In the genomic region with DNA sequence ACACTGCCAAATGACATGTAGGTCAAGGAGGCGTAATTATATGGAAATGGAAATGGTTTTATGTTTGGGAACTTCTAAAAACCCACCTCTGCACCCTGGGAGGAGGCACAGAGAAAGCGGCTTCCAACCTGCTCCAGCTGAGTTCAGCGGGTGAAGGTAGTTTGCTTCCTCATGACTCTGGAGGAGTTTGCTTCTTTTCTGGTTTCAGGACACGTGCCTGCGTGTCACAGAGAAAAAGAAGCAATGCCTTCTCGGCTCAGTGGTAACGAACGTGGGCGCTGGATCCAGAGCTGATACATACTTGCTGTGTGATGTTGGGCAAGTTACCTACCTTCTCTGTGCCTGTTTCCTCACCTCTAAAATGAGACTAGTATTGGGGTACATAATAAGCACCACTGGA, we compare ENCODE assay signal across 26 cellular contexts. TPM values are rescaled to one million over a fixed set of nuclear protein-coding genes. Genes with fewer than 3 reads are reported as not detected.
DNase-seq lines count a peak whose midpoint lies in the region; ATAC-seq, FAIRE-seq and TF ChIP-seq lines count a peak whose summit lies in the region.
"Had no signal": no experiment of that assay in that cellular context is flagged by ENCODE, and none has a peak within 500 bp of the region (broad histone marks: within the 10 kb centered on the region; RNA-seq: fewer than 3 reads in every experiment).

No MANE protein-coding gene starts in this region.

- H2BK12ac ChIP-seq in H1 (ENCODE audit: low read depth, low read length): no peak overlapping the region

- no peak overlapping the region for H2BK15ac ChIP-seq in H1 (ENCODE audit: low read length)

- H3K9ac ChIP-seq in K562 (ENCODE audit: insufficient read depth in 1 of 2, low read depth in 2 of 2, low read length in 2 of 2) (no peak overlapping the region), H1 (replicated peaks in 1 of 4; ENCODE audit: extremely low read depth in 1 of 4, low read depth in 3 of 4, low read length in 3 of 4) (no peak overlapping the region)
- H3K9ac ChIP-seq: BLaER1 had no signal

- H2BK120ac ChIP-seq in H1 (replicated peaks; ENCODE audit: low read depth, low read length): no peak overlapping the region

- H3K56ac ChIP-seq in H1 (replicated peaks; ENCODE audit: insufficient read length, low read depth, low read length): no peak overlapping the region

- H3K4me3 ChIP-seq in K562: no peak overlapping the region
- H3K4me3 ChIP-seq in bronchial epithelial cell (ENCODE audit: low read depth, low read length): no peak overlapping the region
- H3K4me3 ChIP-seq in H1 (ENCODE audit: extremely low read depth in 1 of 4, insufficient read depth in 2 of 4, low read depth in 3 of 4, low read length in 4 of 4): no peak overlapping the region
- H3K4me3 ChIP-seq: BLaER1 had no signal

- no peak overlapping the region for H2AK5ac ChIP-seq in H1 (ENCODE audit: low read depth, low read length)

- DNase-seq in K562 (ENCODE audit: extremely low read depth in 1 of 4, low spot score in 3 of 4) (no peak), bronchial epithelial cell (ENCODE audit: low read depth) (no peak), H1 (ENCODE audit: low read depth in 1 of 2, low spot score in 2 of 2) (no peak), head of caudate nucleus (peak in 41 of 42 donors; percentile 24 to 88 (median 66)), DMS 273 treated with DMSO at 0.1 percent for 48 hours (lab: John Stamatoyannopoulos, UW) (no peak), NCI-H2081 (lab: John Stamatoyannopoulos, UW) (no peak)
- no peak for DNase-seq in T-helper 2 cell treated with Interferon-gamma antibody and Interleukin-4, amounts not matched to agents 5 μg/mL and 100 μg/mL, for 36 hours (ENCODE audit: low spot score)
- no peak for DNase-seq in activated CD8-positive, alpha-beta memory T cell treated with anti-CD3 and anti-CD28 coated beads, Interleukin-2, amount 10 ng/mL, durations not matched to agents 7 days and 5 days
- DNase-seq: 8988T; ACHN; BE2C; C1 segment of cervical spinal cord; CD4-positive, alpha-beta memory T cell; CD4-positive, CD25-positive, alpha-beta regulatory T cell; CD8-positive, alpha-beta memory T cell; COR-L47; DMS79 treated with DMSO at 0.1 percent for 48 hours; GF-D8 had no signal

- 2% methylated on average over 9 of the region's 9 CpGs for WGBS in K562 (ENCODE audit: insufficient coverage, low coverage, missing lambda C conversion rate)
- 92% methylated on average over 9 of the region's 9 CpGs; no CpG with 5 or more reads in 1 of the 2 experiments for WGBS in H1 (ENCODE audit: extremely low coverage in 1 of 2, insufficient coverage in 1 of 2, insufficient read length in 1 of 2, insufficient replicate concordance in 2 of 2, low coverage in 1 of 2, low lambda C conversion rate in 2 of 2, missing lambda C conversion rate in 1 of 2), 2 experiments

- H3K23me2 ChIP-seq in H1 (ENCODE audit: low read depth, low read length): no peaks in the 10 kb centered on the region

- H3K4me2 ChIP-seq in K562 (ENCODE audit: insufficient read depth, low read length): no peak overlapping the region
- H3K4me2 ChIP-seq in H1 (ENCODE audit: insufficient read depth in 1 of 2, low read depth in 2 of 2, low read length in 2 of 2): no peak overlapping the region
- H3K4me2 ChIP-seq: BLaER1 had no signal

- H3K27ac Mint-ChIP-seq in T-helper 2 cell treated with Interferon-gamma antibody and Interleukin-4, amounts not matched to agents 5 μg/mL and 100 μg/mL, for 36 hours: no peak overlapping the region
- no peak overlapping the region for H3K27ac Mint-ChIP-seq in activated CD8-positive, alpha-beta memory T cell treated with anti-CD3 and anti-CD28 coated beads, Interleukin-2, amount 10 ng/mL, durations not matched to agents 7 days and 5 days
- H3K27ac Mint-ChIP-seq: CD14-positive monocyte; CD4-positive, CD25-positive, alpha-beta regulatory T cell; CD8-positive, alpha-beta memory T cell had no signal

- FAIRE-seq in K562 (lab: Jason Lieb, UNC): no peak
- peak; percentile 64 for FAIRE-seq in bronchial epithelial cell (lab: Jason Lieb, UNC)
- no peak for FAIRE-seq in H1 (lab: Jason Lieb, UNC)
- FAIRE-seq: A204.1, G401.6, GM12891, GM19239 had no signal

- no peaks in the 10 kb centered on the region for H3K9me1 ChIP-seq in K562 (ENCODE audit: control insufficient read depth, insufficient read depth, low read length)

- no peaks in the 10 kb centered on the region; the same call in 1 of the 2 replicates for H4K20me1 ChIP-seq in K562 (replicated peaks; ENCODE audit: control insufficient read depth, insufficient read depth, low read length)
- H4K20me1 ChIP-seq in H1 (replicated peaks in 1 of 2; ENCODE audit: control insufficient read depth in 1 of 2, insufficient read depth in 2 of 2, low read length in 2 of 2): no peaks in the 10 kb centered on the region
- H4K20me1 ChIP-seq: BLaER1 had no signal

- ATAC-seq in K562: no peak
- ATAC-seq in activated CD8-positive, alpha-beta memory T cell treated with anti-CD3 and anti-CD28 coated beads, Interleukin-2, amount 10 ng/mL, durations not matched to agents 7 days and 5 days: no peak

- CTCF ChIA-PET in K562 (lab: Yijun Ruan, JAX; ENCODE audit: low intra/inter-chr PET ratio) (no interaction called here), H1 (lab: Charles Lee; ENCODE audit: partially characterized antibody) (interaction anchor here (0.6 to 3.0 kb wide), 2 partner anchors 144 to 307 kb away, joined by 3 to 11 read pairs; no protein-coding TSS in a partner anchor)
- CTCF ChIA-PET in activated CD8-positive, alpha-beta memory T cell treated with anti-CD3 and anti-CD28 coated beads, Interleukin-2, amount 10 ng/mL, durations not matched to agents 7 days and 5 days (lab: Charles Lee): no interaction called here

- H3K23ac ChIP-seq in H1 (ENCODE audit: insufficient read length): no peak overlapping the region

- H3K36me3 Mint-ChIP-seq in T-helper 2 cell treated with Interferon-gamma antibody and Interleukin-4, amounts not matched to agents 5 μg/mL and 100 μg/mL, for 36 hours (ENCODE audit: low read depth): no peaks in the 10 kb centered on the region
- no peaks in the 10 kb centered on the region for H3K36me3 Mint-ChIP-seq in activated CD8-positive, alpha-beta memory T cell treated with anti-CD3 and anti-CD28 coated beads, Interleukin-2, amount 10 ng/mL, durations not matched to agents 7 days and 5 days
- H3K36me3 Mint-ChIP-seq: CD14-positive monocyte; CD4-positive, alpha-beta memory T cell; CD4-positive, CD25-positive, alpha-beta regulatory T cell; CD8-positive, alpha-beta memory T cell had no signal

- no peaks in the 10 kb centered on the region for H3K9me3 Mint-ChIP-seq in T-helper 2 cell treated with Interferon-gamma antibody and Interleukin-4, amounts not matched to agents 5 μg/mL and 100 μg/mL, for 36 hours
- peaks cover 3% of the 10 kb centered on the region for H3K9me3 Mint-ChIP-seq in activated CD8-positive, alpha-beta memory T cell treated with anti-CD3 and anti-CD28 coated beads, Interleukin-2, amount 10 ng/mL, durations not matched to agents 7 days and 5 days (ENCODE audit: low read depth)

- H3K14ac ChIP-seq in H1 (ENCODE audit: insufficient read length): no peak overlapping the region

- H4K8ac ChIP-seq in H1 (ENCODE audit: extremely low read depth, insufficient read depth, low read length): no peak overlapping the region

- H4K91ac ChIP-seq in H1 (replicated peaks; ENCODE audit: insufficient read length, low read length): no peak overlapping the region

- no peak overlapping the region for H2BK20ac ChIP-seq in H1 (ENCODE audit: low read length)

- TF ChIP-seq CTCF in K562 (IDR thresholded peaks at IDR 0.05 in 2 of 3, conservative IDR thresholded peaks at IDR 0.05 in 1 of 3; ENCODE audit: insufficient read depth in 2 of 3, low read depth in 1 of 3, low read length in 3 of 3) (no peak), bronchial epithelial cell (IDR thresholded peaks at IDR 0.05; ENCODE audit: insufficient read depth, low read length, severe bottlenecking) (no peak), H1 (IDR thresholded peaks at IDR 0.05; ENCODE audit: control extremely low read depth in 1 of 3, insufficient read depth in 1 of 3, low read depth in 1 of 3, low read length in 3 of 3) (no peak)

- H3K4me1 ChIP-seq in K562 (replicated peaks in 1 of 2; ENCODE audit: control insufficient read depth in 2 of 2, insufficient read depth in 2 of 2, low read length in 2 of 2): no peaks in the 10 kb centered on the region; a peak in 1 of 5 replicates
- peaks cover 1 to 9% (median 4%) of the 10 kb centered on the region in 4 experiments; a peak in 2 of 7 replicates for H3K4me1 ChIP-seq in H1 (replicated peaks in 1 of 4; ENCODE audit: control insufficient read depth in 3 of 4, insufficient read depth in 4 of 4, low read length in 3 of 4)
- H3K4me1 ChIP-seq: BE2C, BLaER1 had no signal

- in situ Hi-C loops in K562 (cut with MboI): no loop called here

- H3K36me3 ChIP-seq in K562 (ENCODE audit: control insufficient read depth, insufficient read depth, low read length) (no peaks in the 10 kb centered on the region), bronchial epithelial cell (ENCODE audit: control insufficient read depth, insufficient read depth, low read length) (no peaks in the 10 kb centered on the region), H1 (ENCODE audit: control insufficient read depth in 2 of 4, insufficient read depth in 4 of 4, low read length in 3 of 4) (no peaks in the 10 kb centered on the region)
- H3K36me3 ChIP-seq: BE2C, BLaER1 had no signal

- TF ChIP-seq RAD21 in K562 (CRISPR knock-in tag; conservative IDR thresholded peaks at IDR 0.05 in 1 of 2, IDR thresholded peaks at IDR 0.05 in 1 of 2) (no peak), H1 (IDR thresholded peaks at IDR 0.05 in 1 of 2, conservative IDR thresholded peaks at IDR 0.05 in 1 of 2; ENCODE audit: low read depth in 2 of 2, low read length in 2 of 2) (no peak)

- no peak overlapping the region for H3K18ac ChIP-seq in H1 (ENCODE audit: extremely low read depth, low read length)

- H3K79me2 ChIP-seq in K562 (ENCODE audit: control insufficient read depth, insufficient read depth, low read length) (no peaks in the 10 kb centered on the region), H1 (ENCODE audit: control insufficient read depth in 1 of 2, insufficient read depth in 2 of 2, low read length in 2 of 2) (no peaks in the 10 kb centered on the region)

- H3K9me3 ChIP-seq in K562 (replicated peaks; ENCODE audit: control insufficient read depth, insufficient read depth, low read depth, low read length): no peaks in the 10 kb centered on the region
- no peaks in the 10 kb centered on the region for H3K9me3 ChIP-seq in H1 (ENCODE audit: insufficient read depth in 2 of 2, low read depth in 1 of 2, low read length in 1 of 2)
- H3K9me3 ChIP-seq: BE2C, BLaER1 had no signal

- no peak overlapping the region for H3K4ac ChIP-seq in H1 (replicated peaks; ENCODE audit: insufficient read length, low read depth, low read length)

- H3K4me3 Mint-ChIP-seq in T-helper 2 cell treated with Interferon-gamma antibody and Interleukin-4, amounts not matched to agents 5 μg/mL and 100 μg/mL, for 36 hours: no peak overlapping the region
- H3K4me3 Mint-ChIP-seq in activated CD8-positive, alpha-beta memory T cell treated with anti-CD3 and anti-CD28 coated beads, Interleukin-2, amount 10 ng/mL, durations not matched to agents 7 days and 5 days: no peak overlapping the region
- H3K4me3 Mint-ChIP-seq: CD14-positive monocyte; CD4-positive, alpha-beta memory T cell; CD4-positive, CD25-positive, alpha-beta regulatory T cell; CD8-positive, alpha-beta memory T cell had no signal

- H3K4me1 Mint-ChIP-seq in T-helper 2 cell treated with Interferon-gamma antibody and Interleukin-4, amounts not matched to agents 5 μg/mL and 100 μg/mL, for 36 hours (ENCODE audit: low read depth): no peaks in the 10 kb centered on the region
- no peaks in the 10 kb centered on the region for H3K4me1 Mint-ChIP-seq in activated CD8-positive, alpha-beta memory T cell treated with anti-CD3 and anti-CD28 coated beads, Interleukin-2, amount 10 ng/mL, durations not matched to agents 7 days and 5 days
- H3K4me1 Mint-ChIP-seq: CD14-positive monocyte; CD4-positive, alpha-beta memory T cell; CD4-positive, CD25-positive, alpha-beta regulatory T cell; CD8-positive, alpha-beta memory T cell had no signal

- no peaks in the 10 kb centered on the region for H3K27me3 Mint-ChIP-seq in T-helper 2 cell treated with Interferon-gamma antibody and Interleukin-4, amounts not matched to agents 5 μg/mL and 100 μg/mL, for 36 hours (ENCODE audit: low read depth)
- H3K27me3 Mint-ChIP-seq in activated CD8-positive, alpha-beta memory T cell treated with anti-CD3 and anti-CD28 coated beads, Interleukin-2, amount 10 ng/mL, durations not matched to agents 7 days and 5 days: no peaks in the 10 kb centered on the region
- H3K27me3 Mint-ChIP-seq: CD4-positive, CD25-positive, alpha-beta regulatory T cell; CD8-positive, alpha-beta memory T cell had no signal

- intact Hi-C loops in K562 (cut with micrococcal nuclease): no loop called here
- intact Hi-C loops in head of caudate nucleus (cut with DNase I): no loop called here

- H2AFZ ChIP-seq in K562 (ENCODE audit: low read depth, low read length) (no peak overlapping the region), H1 (ENCODE audit: low read length) (no peak overlapping the region)

- no peak overlapping the region for H2BK5ac ChIP-seq in H1 (ENCODE audit: low read depth, low read length)

- TF ChIP-seq EP300 in K562 (IDR thresholded peaks at IDR 0.05; ENCODE audit: low read length) (no peak), H1 (IDR thresholded peaks at IDR 0.05; ENCODE audit: borderline replicate concordance in 1 of 2, low read depth in 2 of 2, low read length in 2 of 2) (no peak)

- H3K79me1 ChIP-seq in H1 (ENCODE audit: low read depth, low read length): peaks cover 2% of the 10 kb centered on the region; the same call in 1 of the 2 replicates

- H3K27ac ChIP-seq in K562 (ENCODE audit: extremely low read depth, low read depth, low read length): no peak overlapping the region
- H3K27ac ChIP-seq in H1 (ENCODE audit: low read depth, low read length): no peak overlapping the region
- H3K27ac ChIP-seq: BLaER1 had no signal

- H3K27me3 ChIP-seq in K562 (ENCODE audit: control insufficient read depth in 2 of 2, insufficient read depth in 2 of 2, low read length in 2 of 2) (peaks cover 0 to 15% of the 10 kb centered on the region in 2 experiments; a peak in 2 of 5 replicates), bronchial epithelial cell (ENCODE audit: control insufficient read depth, insufficient read depth, low read length) (no peaks in the 10 kb centered on the region), H1 (replicated peaks in 1 of 4; ENCODE audit: control insufficient read depth in 3 of 4, extremely low read depth in 1 of 4, insufficient read depth in 3 of 4, low read length in 3 of 4) (no peaks in the 10 kb centered on the region)
- H3K27me3 ChIP-seq: BE2C, BLaER1 had no signal

- TF ChIP-seq POLR2A in K562 (conservative IDR thresholded peaks at IDR 0.05): no peak
- TF ChIP-seq POLR2A in H1 (IDR thresholded peaks at IDR 0.05; ENCODE audit: control extremely low read depth in 1 of 2, low read depth in 2 of 2, low read length in 2 of 2): no peak

- POLR2A ChIA-PET in K562 (lab: Yijun Ruan, JAX): interaction anchor here (1.7 kb wide), 1 partner anchor 12 kb away, joined by 5 read pairs; no protein-coding TSS in a partner anchor
- POLR2A ChIA-PET in H1 (lab: Charles Lee; ENCODE audit: partially characterized antibody): no interaction called here

- no TSS peak for BruUV-seq in K562 (replicated peaks; lab: Mats Ljungman, UMichigan)

- no peak overlapping the region for H4K5ac ChIP-seq in H1 (ENCODE audit: insufficient read length, low read depth, low read length)

RNA-seq across cellular contexts. Expression of a gene that starts 22.1 kb away (rescaled TPM):
- total RNA-seq in K562 (2011; cell fraction: chromatin; rRNA removed; ENCODE audit: low replicate concordance): not detected in 2 replicates
- not detected in 2 replicates for total RNA-seq in K562 (2011; cell fraction: nucleolus; rRNA removed)
- not detected in 2 replicates for total RNA-seq in K562 (2011; cell fraction: nucleoplasm; rRNA removed)
- not detected in 2 replicates for total RNA-seq in K562 (2014; rRNA removed)
- not detected in 2 replicates for total RNA-seq in K562 (2014; rRNA removed; fragmentation: Illumina TruSeq; extraction: Trizol)
- total RNA-seq in K562 (2015; rRNA removed; fragmentation: Illumina TruSeq; extraction: Trizol): not detected in 2 replicates
- not detected in 2 replicates for total RNA-seq in K562 (2021)
- polyA plus RNA-seq in K562 (2011; rRNA removed): not detected in 2 replicates
- polyA plus RNA-seq in K562 (2011; cell fraction: cytosol; rRNA removed): not detected in 2 replicates
- polyA plus RNA-seq in K562 (2011; cell fraction: nucleus; rRNA removed): not detected in 2 replicates
- polyA plus RNA-seq in K562 (2012): not detected in 2 replicates
- polyA plus RNA-seq in K562 (2014; fragmentation: Illumina TruSeq; extraction: Trizol): not detected in 2 replicates
- polyA plus RNA-seq in K562 (2014; fragmentation: Nextera tagmentation; extraction: Ambion mirVana): not detected
- not detected in 2 replicates for polyA plus RNA-seq in K562 (2014; rRNA removed)
- not detected in 2 replicates for polyA minus RNA-seq in K562 (2011; rRNA and poly(A)+ RNA removed)
- polyA minus RNA-seq in K562 (2011; cell fraction: cytosol; rRNA and poly(A)+ RNA removed): not detected in 2 replicates
- not detected in 2 replicates for polyA minus RNA-seq in K562 (2011; cell fraction: nucleus; rRNA and poly(A)+ RNA removed)
- total RNA-seq in bronchial epithelial cell: not detected in 2 replicates
- 0.73 and 0.84 TPM in 2 replicates for total RNA-seq in H1 (2021; fragmentation: NEBNext Ultra II Directional; extraction: Animal tissue kit (Norgen Biotek cat#: 25700))
- 1.9 and 2.2 TPM in 2 replicates for polyA plus RNA-seq in H1 (2011; rRNA removed)
- 1.3 TPM for polyA plus RNA-seq in H1 (2011; cell fraction: cytosol; rRNA removed)
- polyA plus RNA-seq in H1 (2011; cell fraction: nucleus; rRNA removed): 1.7 TPM
- polyA plus RNA-seq in H1 (2012, experiment 1 of 2): 0.22 to 0.59 TPM (median 0.54 TPM) in 4 replicates
- polyA plus RNA-seq in H1 (2012, experiment 2 of 2): not detected
- 0.61 TPM for polyA plus RNA-seq in H1 (2013, experiment 1 of 2)
- polyA plus RNA-seq in H1 (2013, experiment 2 of 2): 0.52 TPM
- 4.0 and 5.5 TPM in 2 replicates for polyA minus RNA-seq in H1 (2011; rRNA and poly(A)+ RNA removed)
- polyA minus RNA-seq in H1 (2011; cell fraction: cytosol; rRNA and poly(A)+ RNA removed): 1.4 TPM
- polyA minus RNA-seq in H1 (2011; cell fraction: nucleus; rRNA and poly(A)+ RNA removed): 2.9 TPM
- total RNA-seq in activated CD8-positive, alpha-beta memory T cell treated with anti-CD3 and anti-CD28 coated beads, Interleukin-2, amount 10 ng/mL, durations not matched to agents 7 days and 5 days: not detected
- total RNA-seq: A673; CD4-positive, alpha-beta memory T cell; CD4-positive, CD25-positive, alpha-beta regulatory T cell; CD8-positive, alpha-beta memory T cell had no signal
- polyA plus RNA-seq: AG04450; CD14-positive monocyte; CD4-positive, alpha-beta memory T cell; CD4-positive, CD25-positive, alpha-beta regulatory T cell; CD8-positive, alpha-beta memory T cell had no signal

Comparison
In these comparisons a context has a peak if more than half of its experiments do, and no peak if none do; other contexts are left out.
1. DNase-seq: peak in head of caudate nucleus (41 of 42); none in K562 (0 of 4), bronchial epithelial cell (single experiment), H1 (0 of 2), T-helper 2 cell treated with Interferon-gamma antibody and Interleukin-4, amounts not matched to agents 5 μg/mL and 100 μg/mL, for 36 hours (single experiment), DMS 273 treated with DMSO at 0.1 percent for 48 hours (single experiment), NCI-H2081 (0 of 2) and activated CD8-positive, alpha-beta memory T cell treated with anti-CD3 and anti-CD28 coated beads, Interleukin-2, amount 10 ng/mL, durations not matched to agents 7 days and 5 days (single experiment).